25 cellular contexts compared by ENCODE assay signal in genomic region chrY:17339028-17339427, GRCh38.
"Had no signal": no experiment of that assay in that cellular context is flagged by ENCODE, and none has a peak within 500 bp of the region (broad histone marks: within the 10 kb centered on the region; RNA-seq: fewer than 3 reads in every experiment).

No MANE protein-coding gene starts in this region.

- H3K36me3 ChIP-seq: neural progenitor cell, prostate gland, right atrium auricular region, suprapubic skin had no signal

- DNase-seq: activated CD4-positive, alpha-beta T cell treated with anti-CD3 and anti-CD28 coated beads, Interleukin-2, amount 50 U/mL, for 48 hours; activated CD8-positive, alpha-beta memory T cell treated with anti-CD3 and anti-CD28 coated beads, Interleukin-2, amount 10 ng/mL, durations not matched to agents 7 days and 5 days; activated naive CD4-positive, alpha-beta T cell; activated naive CD8-positive, alpha-beta T cell treated with anti-CD3 and anti-CD28 coated beads for 36 hours; activated T-cell treated with anti-CD3 and anti-CD28 coated beads, Interleukin-2, amount 50 U/mL, for 1 hour; amniotic stem cell; dermis blood vessel endothelial cell; effector memory CD4-positive, alpha-beta T cell; foreskin melanocyte; head of caudate nucleus; naive B cell; stimulated activated CD4-positive, alpha-beta T cell treated with anti-CD3 and anti-CD28 coated beads, Interleukin-4, amount 100 ng/mL, for 1 hour; stimulated activated naive CD8-positive, alpha-beta T cell treated with anti-CD3 and anti-CD28 coated beads, Interleukin-15, amount 100 ng/mL, for 72 hours; T-helper 1 cell; T-helper 9 cell had no signal

- H3K4me1 ChIP-seq: neural progenitor cell, prostate gland, right atrium auricular region, suprapubic skin had no signal

- H3K4me2 ChIP-seq: neural progenitor cell had no signal

- H3K4me1 Mint-ChIP-seq: activated CD8-positive, alpha-beta memory T cell treated with anti-CD3 and anti-CD28 coated beads, Interleukin-2, amount 10 ng/mL, durations not matched to agents 7 days and 5 days; activated naive CD8-positive, alpha-beta T cell treated with anti-CD3 and anti-CD28 coated beads for 36 hours; activated T-helper 17 cell treated with anti-CD3 and anti-CD28 coated beads, Interleukin-2, amount 50 U/mL, for 72 hours; memory B cell; naive B cell; neural progenitor cell; stimulated activated naive CD8-positive, alpha-beta T cell treated with anti-CD3 and anti-CD28 coated beads, Interleukin-15, amount 100 ng/mL, for 72 hours had no signal

- H3K9ac ChIP-seq: neural progenitor cell had no signal

- H3K27ac Mint-ChIP-seq: activated CD8-positive, alpha-beta memory T cell treated with anti-CD3 and anti-CD28 coated beads, Interleukin-2, amount 10 ng/mL, durations not matched to agents 7 days and 5 days; activated naive CD8-positive, alpha-beta T cell treated with anti-CD3 and anti-CD28 coated beads for 36 hours; activated T-helper 17 cell treated with anti-CD3 and anti-CD28 coated beads, Interleukin-2, amount 50 U/mL, for 72 hours; memory B cell; naive B cell; neural progenitor cell; stimulated activated naive CD8-positive, alpha-beta T cell treated with anti-CD3 and anti-CD28 coated beads, Interleukin-15, amount 100 ng/mL, for 72 hours; type B pancreatic cell had no signal

- H3K9me3 Mint-ChIP-seq: neural progenitor cell, type B pancreatic cell had no signal

- H3K36me3 Mint-ChIP-seq: activated CD8-positive, alpha-beta memory T cell treated with anti-CD3 and anti-CD28 coated beads, Interleukin-2, amount 10 ng/mL, durations not matched to agents 7 days and 5 days; activated naive CD8-positive, alpha-beta T cell treated with anti-CD3 and anti-CD28 coated beads for 36 hours; memory B cell; naive B cell; neural progenitor cell; type B pancreatic cell had no signal

- H3K4me3 Mint-ChIP-seq: activated CD8-positive, alpha-beta memory T cell treated with anti-CD3 and anti-CD28 coated beads, Interleukin-2, amount 10 ng/mL, durations not matched to agents 7 days and 5 days; activated naive CD8-positive, alpha-beta T cell treated with anti-CD3 and anti-CD28 coated beads for 36 hours; activated T-helper 17 cell treated with anti-CD3 and anti-CD28 coated beads, Interleukin-2, amount 50 U/mL, for 72 hours; memory B cell; naive B cell; neural progenitor cell; stimulated activated naive CD8-positive, alpha-beta T cell treated with anti-CD3 and anti-CD28 coated beads, Interleukin-15, amount 100 ng/mL, for 72 hours; type B pancreatic cell had no signal

- H2AFZ ChIP-seq: neural progenitor cell had no signal

- H3K27me3 Mint-ChIP-seq: activated CD8-positive, alpha-beta memory T cell treated with anti-CD3 and anti-CD28 coated beads, Interleukin-2, amount 10 ng/mL, durations not matched to agents 7 days and 5 days; activated naive CD8-positive, alpha-beta T cell treated with anti-CD3 and anti-CD28 coated beads for 36 hours; activated T-helper 17 cell treated with anti-CD3 and anti-CD28 coated beads, Interleukin-2, amount 50 U/mL, for 72 hours; memory B cell; naive B cell; stimulated activated naive CD8-positive, alpha-beta T cell treated with anti-CD3 and anti-CD28 coated beads, Interleukin-15, amount 100 ng/mL, for 72 hours; type B pancreatic cell had no signal

- H3K27me3 ChIP-seq: neural progenitor cell, right atrium auricular region, suprapubic skin had no signal

- H3K9me3 ChIP-seq: mucosa of descending colon, prostate gland, right atrium auricular region, suprapubic skin had no signal

- ATAC-seq: activated CD8-positive, alpha-beta memory T cell treated with anti-CD3 and anti-CD28 coated beads, Interleukin-2, amount 10 ng/mL, durations not matched to agents 7 days and 5 days; activated T-helper 17 cell treated with anti-CD3 and anti-CD28 coated beads, Interleukin-2, amount 50 U/mL, for 72 hours; mucosa of descending colon; stimulated activated naive CD8-positive, alpha-beta T cell treated with anti-CD3 and anti-CD28 coated beads, Interleukin-15, amount 100 ng/mL, for 72 hours had no signal

- H3K4me3 ChIP-seq: mucosa of descending colon, neural progenitor cell, prostate gland, right atrium auricular region, skin epidermis, suprapubic skin had no signal

- H3K27ac ChIP-seq: epithelial cell of prostate, neural progenitor cell, prostate gland, right atrium auricular region, skin epidermis, suprapubic skin had no signal
